7 cellular contexts compared by ENCODE assay signal in the genomic region with DNA sequence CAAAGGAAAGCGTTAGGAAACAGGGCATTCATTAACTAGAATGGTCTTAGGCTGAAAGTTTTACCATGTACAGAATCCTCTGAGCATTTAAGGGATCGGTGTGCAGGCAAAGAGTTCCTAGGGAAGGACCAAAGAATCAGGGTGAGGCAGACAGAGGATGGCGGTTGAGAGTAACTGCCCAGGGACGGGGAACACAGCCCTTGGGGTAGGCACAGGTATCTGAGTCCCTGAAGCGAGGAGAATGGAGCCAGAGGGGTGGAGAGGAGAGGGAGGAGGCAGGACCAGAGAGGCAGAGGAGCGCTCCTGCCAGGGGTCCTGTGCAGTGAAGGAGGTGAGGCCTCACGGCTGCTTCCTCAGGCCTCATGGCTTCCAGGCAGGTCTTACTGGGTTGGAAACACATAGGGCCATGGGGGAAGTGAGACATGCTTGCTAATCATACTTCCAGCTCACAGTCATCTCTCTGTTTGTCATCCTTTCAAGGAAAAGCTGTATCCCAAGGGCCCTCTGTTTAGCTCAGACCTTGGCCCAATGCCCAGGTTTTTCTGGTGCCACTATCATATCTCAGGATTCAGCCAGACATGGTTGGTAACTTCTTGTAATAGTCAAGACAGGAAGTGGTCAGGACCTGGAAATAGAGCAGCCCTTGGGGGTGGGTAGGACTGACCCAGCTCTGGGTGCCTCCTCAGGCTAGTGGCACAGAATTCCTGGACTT. TPM values are rescaled to one million over a fixed set of nuclear protein-coding genes. Genes with fewer than 3 reads are reported as not detected.
DNase-seq lines count a peak whose midpoint lies in the region; ATAC-seq and TF ChIP-seq lines count a peak whose summit lies in the region.

No MANE protein-coding gene starts in this region.

- no peak for TF ChIP-seq CTCF in GM23338 (conservative IDR thresholded peaks at IDR 0.05; ENCODE audit: low read depth in 2 of 2)
- no peak for TF ChIP-seq CTCF in breast epithelium (IDR thresholded peaks at IDR 0.05)
- no peak for TF ChIP-seq CTCF in right lobe of liver (IDR thresholded peaks at IDR 0.05)
- no peak for TF ChIP-seq CTCF in thyroid gland (IDR thresholded peaks at IDR 0.05)

- no peaks in the 10 kb centered on the region for H3K9me2 ChIP-seq in GM23338 (ENCODE audit: insufficient read depth)

- no peak overlapping the region for H3K4me2 ChIP-seq in GM23338

- no peak for TF ChIP-seq POLR2A in breast epithelium (IDR thresholded peaks at IDR 0.05)
- no peak for TF ChIP-seq POLR2A in right lobe of liver (IDR thresholded peaks at IDR 0.05)
- TF ChIP-seq POLR2A in thyroid gland (IDR thresholded peaks at IDR 0.05): no peak

- H3K36me3 ChIP-seq in GM23338 (ENCODE audit: insufficient read depth): no peaks in the 10 kb centered on the region
- no peaks in the 10 kb centered on the region for H3K36me3 ChIP-seq in breast epithelium
- H3K36me3 ChIP-seq in right lobe of liver: no peaks in the 10 kb centered on the region
- H3K36me3 ChIP-seq in thyroid gland: no peaks in the 10 kb centered on the region

- H3K36me3 Mint-ChIP-seq in GM23338 (ENCODE audit: low read depth): no peaks in the 10 kb centered on the region
- no peaks in the 10 kb centered on the region for H3K36me3 Mint-ChIP-seq in activated T-cell treated with anti-CD3 and anti-CD28 coated beads, Interleukin-2, amount 50 U/mL, for 4 hours (ENCODE audit: insufficient read depth)

- DNase-seq in GM23338 (ENCODE audit: low spot score) (no peak), NCI-H226 (peak; percentile 93), breast epithelium (ENCODE audit: low spot score in 2 of 2) (peak; percentile 67), right lobe of liver (peak in 2 of 3 donors; percentile 66 to 78), thyroid gland (peak; percentile 85 to 89)
- no peak for DNase-seq in activated T-cell treated with anti-CD3 and anti-CD28 coated beads, Interleukin-2, amount 50 U/mL, for 4 hours
- DNase-seq in activated naive CD4-positive, alpha-beta T cell treated with Interleukin-2 at 50 U/mL for 16 hours: no peak

- no peaks in the 10 kb centered on the region for H3K79me2 ChIP-seq in GM23338 (replicated peaks; ENCODE audit: insufficient read depth)

- ATAC-seq in GM23338: peak; percentile 39; the same call in 2 of the 3 replicates
- ATAC-seq in right lobe of liver: peak; percentile 75 to 87 (median 84)
- ATAC-seq in activated T-cell treated with anti-CD3 and anti-CD28 coated beads, Interleukin-2, amount 50 U/mL, for 4 hours: no peak

- H4K20me1 ChIP-seq in GM23338 (replicated peaks; ENCODE audit: insufficient read depth): no peaks in the 10 kb centered on the region

- no peaks in the 10 kb centered on the region for H3K4me1 Mint-ChIP-seq in GM23338
- H3K4me1 Mint-ChIP-seq in activated T-cell treated with anti-CD3 and anti-CD28 coated beads, Interleukin-2, amount 50 U/mL, for 4 hours (ENCODE audit: low read depth): peaks cover 6% of the 10 kb centered on the region

- H3K4me1 ChIP-seq in GM23338 (ENCODE audit: insufficient read depth): no peaks in the 10 kb centered on the region
- H3K4me1 ChIP-seq in breast epithelium: peaks cover 0 to 5% of the 10 kb centered on the region in 2 donors
- H3K4me1 ChIP-seq in right lobe of liver: no peaks in the 10 kb centered on the region
- peaks cover 0 to 19% of the 10 kb centered on the region in 2 donors for H3K4me1 ChIP-seq in thyroid gland

- WGBS in right lobe of liver (ENCODE audit: insufficient coverage, low coverage, low lambda C conversion rate, missing lambda C conversion rate): 74% methylated on average over 5 of the region's 7 CpGs
- 65 to 68% methylated on average over 7 of the region's 7 CpGs for WGBS in thyroid gland, 2 donors

- no peaks in the 10 kb centered on the region for H3F3A ChIP-seq in GM23338 (replicated peaks; ENCODE audit: low read depth)

- H3K4me3 ChIP-seq in GM23338: no peak overlapping the region
- H3K4me3 ChIP-seq in breast epithelium: no peak overlapping the region
- no peak overlapping the region for H3K4me3 ChIP-seq in right lobe of liver
- H3K4me3 ChIP-seq in thyroid gland (replicated peaks in 1 of 3): no peak overlapping the region

- intact Hi-C loops in breast epithelium (cut with DNase I; ENCODE audit: low total_unique reads): no loop called here
- intact Hi-C loops in right lobe of liver (cut with DNase I): loop anchor here (10.0 kb wide), 2 partner anchors 65 to 75 kb away; no protein-coding TSS in a partner anchor
- intact Hi-C loops in thyroid gland (cut with DNase I): loop anchor here (5.0 to 10.0 kb wide), 2 partner anchors 67 to 385 kb away; no protein-coding TSS in a partner anchor

- no peak overlapping the region for H3K27ac ChIP-seq in GM23338 (ENCODE audit: low read depth)
- peak overlapping the region; percentile 77 to 95 for H3K27ac ChIP-seq in breast epithelium
- H3K27ac ChIP-seq in right lobe of liver: peak overlapping the region in 2 of 3 donors; percentile 18 to 51
- peak overlapping the region; percentile 28 to 89 (median 71) for H3K27ac ChIP-seq in thyroid gland

- no peaks in the 10 kb centered on the region for H3K27me3 ChIP-seq in GM23338 (ENCODE audit: insufficient read depth)
- H3K27me3 ChIP-seq in breast epithelium: no peaks in the 10 kb centered on the region
- H3K27me3 ChIP-seq in right lobe of liver: no peaks in the 10 kb centered on the region
- no peaks in the 10 kb centered on the region for H3K27me3 ChIP-seq in thyroid gland

- no peak overlapping the region for H3K27ac Mint-ChIP-seq in GM23338

- H3K4me3 Mint-ChIP-seq in GM23338: no peak overlapping the region
- H3K4me3 Mint-ChIP-seq in activated T-cell treated with anti-CD3 and anti-CD28 coated beads, Interleukin-2, amount 50 U/mL, for 4 hours: no peak overlapping the region

- H3K9me3 ChIP-seq in breast epithelium: no peaks in the 10 kb centered on the region
- no peaks in the 10 kb centered on the region for H3K9me3 ChIP-seq in right lobe of liver
- no peaks in the 10 kb centered on the region for H3K9me3 ChIP-seq in thyroid gland

- peaks cover 3% of the 10 kb centered on the region; the same call in 1 of the 3 replicates for H3K9me3 Mint-ChIP-seq in GM23338
- no peaks in the 10 kb centered on the region for H3K9me3 Mint-ChIP-seq in activated T-cell treated with anti-CD3 and anti-CD28 coated beads, Interleukin-2, amount 50 U/mL, for 4 hours

- H2AFZ ChIP-seq in GM23338: peak overlapping the region; percentile 47

- H3K27me3 Mint-ChIP-seq in GM23338 (ENCODE audit: insufficient read depth, low read depth, poor library complexity): peaks cover 3% of the 10 kb centered on the region
- H3K27me3 Mint-ChIP-seq in activated T-cell treated with anti-CD3 and anti-CD28 coated beads, Interleukin-2, amount 50 U/mL, for 4 hours (ENCODE audit: low read depth): no peaks in the 10 kb centered on the region

TF ChIP-seq in GM23338, 12 proteins besides CTCF, POLR2A, EP300 and RAD21 (continues in another document):
- TF ChIP-seq, protein P1, sequence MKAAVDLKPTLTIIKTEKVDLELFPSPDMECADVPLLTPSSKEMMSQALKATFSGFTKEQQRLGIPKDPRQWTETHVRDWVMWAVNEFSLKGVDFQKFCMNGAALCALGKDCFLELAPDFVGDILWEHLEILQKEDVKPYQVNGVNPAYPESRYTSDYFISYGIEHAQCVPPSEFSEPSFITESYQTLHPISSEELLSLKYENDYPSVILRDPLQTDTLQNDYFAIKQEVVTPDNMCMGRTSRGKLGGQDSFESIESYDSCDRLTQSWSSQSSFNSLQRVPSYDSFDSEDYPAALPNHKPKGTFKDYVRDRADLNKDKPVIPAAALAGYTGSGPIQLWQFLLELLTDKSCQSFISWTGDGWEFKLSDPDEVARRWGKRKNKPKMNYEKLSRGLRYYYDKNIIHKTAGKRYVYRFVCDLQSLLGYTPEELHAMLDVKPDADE (IDR thresholded peaks at IDR 0.05): no peak

RNA-seq across cellular contexts. Expression of a gene that starts 13.8 kb away (rescaled TPM):
- total RNA-seq in GM23338 (2014; rRNA removed; shearing (Covaris generic)): 0.52 TPM in 1 of 2 replicates, not detected in the other
- polyA plus RNA-seq in GM23338 (2016; fragmentation: Nextera tagmentation; extraction: Ambion mirVana): 0.07 TPM in 1 of 2 replicates, not detected in the other
- total RNA-seq in breast epithelium: 10 to 100 TPM in 2 of 3 donors, 1 to 10 TPM in 1; 3.8 to 29.8 (median 14.6) TPM
- 1 to 10 TPM; 2.2 to 8.0 (median 4.8) TPM for total RNA-seq in right lobe of liver
- 100 to 1,000 TPM; 102 to 260 (median 149) TPM for total RNA-seq in thyroid gland
- under 1 TPM; 0.08 to 0.20 (median 0.11) TPM for total RNA-seq in activated T-cell treated with anti-CD3 and anti-CD28 coated beads, Interleukin-2, amount 50 U/mL, for 4 hours

RNA-seq across cellular contexts. Expression of a gene that starts 30.7 kb away (rescaled TPM):
- total RNA-seq in GM23338 (2014; rRNA removed; shearing (Covaris generic)): not detected in 2 replicates
- polyA plus RNA-seq in GM23338 (2016; fragmentation: Nextera tagmentation; extraction: Ambion mirVana): 0.44 and 2.5 TPM in 2 replicates
- total RNA-seq in breast epithelium (not detected), right lobe of liver (under 1 TPM in 4 of 6 experiments, not detected in 2; 0.42 to 0.80 (median 0.58) TPM), thyroid gland (10 to 100 TPM in 1 of 4 donors, 1 to 10 TPM in 3; 5.2 to 11.0 (median 6.2) TPM)
- not detected for total RNA-seq in activated T-cell treated with anti-CD3 and anti-CD28 coated beads, Interleukin-2, amount 50 U/mL, for 4 hours

RNA-seq across cellular contexts. Expression of a gene that starts 50.7 kb away (rescaled TPM):
- 47.9 and 49.7 TPM in 2 replicates for total RNA-seq in GM23338 (2014; rRNA removed; shearing (Covaris generic))
- 73.0 and 85.5 TPM in 2 replicates for polyA plus RNA-seq in GM23338 (2016; fragmentation: Nextera tagmentation; extraction: Ambion mirVana)
- total RNA-seq in breast epithelium (10 to 100 TPM; 63.2 to 73.7 (median 65.0) TPM), right lobe of liver (10 to 100 TPM; 27.5 to 50.4 (median 32.9) TPM), thyroid gland (100 to 1,000 TPM; 124 to 195 (median 181) TPM)
- 10 to 100 TPM; 61.1 to 74.9 (median 66.0) TPM for total RNA-seq in activated T-cell treated with anti-CD3 and anti-CD28 coated beads, Interleukin-2, amount 50 U/mL, for 4 hours

Comparison
In these comparisons a context has a peak if more than half of its experiments do, and no peak if none do; other contexts are left out.
1. ATAC-seq: peak in GM23338 (single experiment) and right lobe of liver (4 of 4); none in activated T-cell treated with anti-CD3 and anti-CD28 coated beads, Interleukin-2, amount 50 U/mL, for 4 hours (0 of 2).
2. DNase-seq: peak in NCI-H226 (single experiment), breast epithelium (2 of 2), right lobe of liver (2 of 3) and thyroid gland (2 of 2); none in GM23338 (single experiment), activated T-cell treated with anti-CD3 and anti-CD28 coated beads, Interleukin-2, amount 50 U/mL, for 4 hours (single experiment) and activated naive CD4-positive, alpha-beta T cell treated with Interleukin-2 at 50 U/mL for 16 hours (single experiment).